Comparison of ENCODE assay signal across 1 cellular context in genomic region chr2:190303642-190304041, GRCh38.
TF ChIP-seq lines count a peak whose summit lies in the region.

No MANE protein-coding gene starts in this region.

TF ChIP-seq in IMR-90, 13 proteins besides CTCF, POLR2A, EP300 and RAD21 (continued from another document):
- TF ChIP-seq MAFK (IDR thresholded peaks at IDR 0.05; ENCODE audit: low read depth, low read length): no peak
- TF ChIP-seq SMC3 (IDR thresholded peaks at IDR 0.05; ENCODE audit: low read depth, low read length): no peak
